In genomic region chr2:72138011-72138881, GRCh38 we compare ENCODE assay signal across 9 cellular contexts. TPM values are rescaled to one million over a fixed set of nuclear protein-coding genes. Genes with fewer than 3 reads are reported as not detected.
A peak's percentile ranks its signal among the peaks of the same experiment; 100 is the strongest.
DNase-seq lines count a peak whose midpoint lies in the region; ATAC-seq and TF ChIP-seq lines count a peak whose summit lies in the region.
"Had no signal": no experiment of that assay in that cellular context is flagged by ENCODE, and none has a peak within 500 bp of the region (broad histone marks: within the 10 kb centered on the region; RNA-seq: fewer than 3 reads in every experiment).

No MANE protein-coding gene starts in this region.

- no peak overlapping the region for H2AFZ ChIP-seq in PC-3 (ENCODE audit: low read length)

- no peak overlapping the region for H3K4me3 ChIP-seq in PC-3 (ENCODE audit: low read length)
- no peak overlapping the region for H3K4me3 ChIP-seq in right cardiac atrium (ENCODE audit: low read length)
- no peak overlapping the region for H3K4me3 ChIP-seq in psoas muscle

- H3K27me3 ChIP-seq in PC-3 (ENCODE audit: low read length) = no peaks in the 10 kb centered on the region
- H3K27me3 ChIP-seq in right cardiac atrium (ENCODE audit: control insufficient read depth, insufficient read depth) = no peaks in the 10 kb centered on the region
- no peaks in the 10 kb centered on the region for H3K27me3 ChIP-seq in psoas muscle (ENCODE audit: insufficient read depth in 3 of 3, low read length in 2 of 3)

- CTCF ChIA-PET in PC-3 (lab: Charles Lee) = no interaction called here

- H3K4me2 ChIP-seq in PC-3 (ENCODE audit: low read length) = no peak overlapping the region

- no peaks in the 10 kb centered on the region for H3K79me2 ChIP-seq in PC-3 (ENCODE audit: low read length)

- POLR2A ChIA-PET in PC-3 (lab: Charles Lee; ENCODE audit: unreplicated experiment) = no interaction called here

- H3F3A ChIP-seq in PC-3 (ENCODE audit: low read length, unreplicated experiment) = no peaks in the 10 kb centered on the region

- DNase-seq in PC-3 = peak; percentile 8
- peak in 2 of 3 donors; percentile 57 to 63 for DNase-seq in right cardiac atrium
- DNase-seq in psoas muscle = no peak
- DNase-seq in HK-2 (ENCODE audit: unreplicated experiment) = no peak
- no peak for DNase-seq in DMS153 treated with DMSO at 0.1 percent for 48 hours (lab: John Stamatoyannopoulos, UW; ENCODE audit: unreplicated experiment)
- DNase-seq in NCI-H748 (lab: John Stamatoyannopoulos, UW; ENCODE audit: unreplicated experiment) = no peak
- DNase-seq in 8988T = no peak

- H3K27ac ChIP-seq in PC-3 (ENCODE audit: low read length) = no peak overlapping the region
- H3K27ac ChIP-seq in right cardiac atrium (ENCODE audit: low read length) = no peak overlapping the region
- no peak overlapping the region for H3K27ac ChIP-seq in psoas muscle

- ATAC-seq in GM19395 (IDR thresholded peaks at IDR 0.05; ENCODE audit: unreplicated experiment) = peak; percentile 10
- peak; percentile 8 for ATAC-seq in PC-3
- ATAC-seq in right cardiac atrium = peak in 1 of 2 donors; percentile 42
- ATAC-seq in psoas muscle = peak in 3 of 4 donors; percentile 12 to 21 (median 19)

- no peak overlapping the region for H3K9ac ChIP-seq in PC-3 (ENCODE audit: low read length)

- 61% methylated on average over 24 of the region's 24 CpGs for WGBS in right cardiac atrium
- 53 to 65% (median 62%) methylated on average over 23 to 24 of the region's 24 CpGs for WGBS in psoas muscle, 3 donors

- H3K9me2 ChIP-seq in PC-3 (replicated peaks; ENCODE audit: low read length) = no peaks in the 10 kb centered on the region

- no TSS peak for BruUV-seq in PC-3 (replicated peaks; lab: Mats Ljungman, UMichigan)

- TF ChIP-seq CTCF in PC-3 (conservative IDR thresholded peaks at IDR 0.05; ENCODE audit: low read depth, low read length) = no peak
- no peak for TF ChIP-seq CTCF in psoas muscle (IDR thresholded peaks at IDR 0.05)

- H3K4me1 ChIP-seq in PC-3 (ENCODE audit: insufficient read depth, low read length) (peaks cover 7% of the 10 kb centered on the region), right cardiac atrium (ENCODE audit: control insufficient read depth, insufficient read depth, low read length) (no peaks in the 10 kb centered on the region), psoas muscle (peaks cover 11% of the 10 kb centered on the region)

- H3K9me3 ChIP-seq in PC-3 (ENCODE audit: low read length) (no peaks in the 10 kb centered on the region), right cardiac atrium (ENCODE audit: control insufficient read depth, low read length) (no peaks in the 10 kb centered on the region), psoas muscle (no peaks in the 10 kb centered on the region)

- H3K36me3 ChIP-seq in PC-3 (ENCODE audit: low read depth, low read length) (no peaks in the 10 kb centered on the region), psoas muscle (ENCODE audit: insufficient read depth in 1 of 2, low read depth in 1 of 2) (no peaks in the 10 kb centered on the region)

- no peaks in the 10 kb centered on the region for H4K20me1 ChIP-seq in PC-3 (ENCODE audit: low read length)

- intact Hi-C loops in PC-3 (cut with micrococcal nuclease) (no loop called here), right cardiac atrium (cut with DNase I) (loop anchor here in 2 of 4 donors (5.0 to 10.0 kb wide), 2 partner anchors 123 to 201 kb away; no protein-coding TSS in a partner anchor), psoas muscle (cut with DNase I) (loop anchor here in 1 of 2 donors (10.0 kb wide), 1 partner anchor 113 kb away; no protein-coding TSS in a partner anchor)

RNA-seq across cellular contexts. Expression of gene CYP26B1, which starts 9.4 kb away (rescaled TPM):
- 1.6 and 3.9 TPM in 2 replicates for total RNA-seq in PC-3 (2014; rRNA removed)
- 10 to 100 TPM in 1 of 4 donors, 1 to 10 TPM in 3; 5.1 to 30.9 (median 8.0) TPM for total RNA-seq in right cardiac atrium
- 7.2 TPM for polyA plus RNA-seq in right cardiac atrium
- 1 to 10 TPM; 1.3 to 4.5 (median 2.7) TPM for total RNA-seq in psoas muscle
- 1 to 10 TPM in 1 of 3 donors, under 1 TPM in 2; 0.39 to 1.2 (median 0.87) TPM for polyA plus RNA-seq in psoas muscle
- total RNA-seq: activated T-cell treated with anti-CD3 and anti-CD28 coated beads, Interleukin-2, amount 50 U/mL, for 72 hours had no signal

Comparison
In these comparisons a context has a peak if more than half of its experiments do, and no peak if none do; other contexts are left out.
1. DNase-seq: peak in PC-3 (single experiment) and right cardiac atrium (2 of 3); none in psoas muscle (0 of 2), HK-2 (single experiment), DMS153 treated with DMSO at 0.1 percent for 48 hours (single experiment), NCI-H748 (single experiment) and 8988T (single experiment).